In the genomic region with DNA sequence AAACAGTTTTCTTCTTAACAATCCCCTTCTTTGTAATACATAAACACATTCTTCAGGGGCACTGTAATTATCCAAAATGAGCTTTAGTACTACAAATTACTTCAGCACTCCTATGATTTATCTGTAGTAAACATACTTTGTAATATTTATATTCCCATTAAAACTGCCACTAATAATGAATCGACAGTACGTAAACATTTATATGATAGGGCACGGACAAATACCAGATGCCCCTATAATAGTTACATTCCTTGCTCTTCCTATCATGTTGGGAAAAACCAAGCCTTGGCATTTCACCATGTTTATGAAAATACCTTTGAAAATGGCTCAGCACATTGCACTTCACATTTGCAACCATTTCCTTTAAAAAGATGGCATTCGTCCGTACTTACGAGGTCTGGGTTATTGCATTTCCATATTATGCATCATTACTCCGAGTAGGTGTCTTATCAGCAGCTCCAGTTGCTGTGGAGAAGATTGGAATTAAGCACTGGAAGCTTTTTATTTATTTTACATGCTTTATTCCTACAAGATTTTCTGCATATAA, we compare ENCODE assay signal across 20 cellular contexts.
"Had no signal": no experiment of that assay in that cellular context is flagged by ENCODE, and none has a peak within 500 bp of the region (broad histone marks: within the 10 kb centered on the region; RNA-seq: fewer than 3 reads in every experiment).

No MANE protein-coding gene starts in this region.

- H3K36me3 ChIP-seq: ascending aorta, left lung had no signal

- H3K9me3 ChIP-seq: ascending aorta, left lung had no signal

- DNase-seq: activated CD4-positive, CD25-positive, alpha-beta regulatory T cell treated with anti-CD3 and anti-CD28 coated beads, Interleukin-2, amount 50 U/mL, for 72 hours; activated naive CD4-positive, alpha-beta T cell treated with anti-CD3 and anti-CD28 coated beads for 36 hours; activated naive CD8-positive, alpha-beta T cell treated with anti-CD3 and anti-CD28 coated beads, Interleukin-2, amount 50 U/mL, for 24 hours; activated T-cell treated with anti-CD3 and anti-CD28 coated beads for 4 hours; dermis blood vessel endothelial cell; effector memory CD8-positive, alpha-beta T cell; hypothalamus; kidney; left lung; natural killer cell; nucleus accumbens; right cardiac atrium; small intestine; stimulated activated CD4-positive, alpha-beta T cell treated with anti-CD3 and anti-CD28 coated beads, Interleukin-4, amount 100 ng/mL, for 4 hours; stimulated activated CD8-positive, alpha-beta memory T cell treated with anti-CD3 and anti-CD28 coated beads, Interleukin-4, amount 100 ng/mL, for 48 hours; stimulated activated naive CD4-positive, alpha-beta T cell treated with Interleukin-2 at 50 U/mL for 16 hours; substantia nigra; trophoblast cell had no signal

- H3K4me1 ChIP-seq: ascending aorta, left lung had no signal

- FAIRE-seq: kidney, small intestine had no signal

- H3K27me3 ChIP-seq: ascending aorta, left lung had no signal

- H3K4me3 ChIP-seq: ascending aorta, left lung had no signal

- H3K27ac ChIP-seq: ascending aorta, epithelial cell of prostate, left lung had no signal

- ATAC-seq: activated naive CD8-positive, alpha-beta T cell treated with anti-CD3 and anti-CD28 coated beads, Interleukin-2, amount 50 U/mL, for 24 hours; effector memory CD8-positive, alpha-beta T cell; left lung; natural killer cell; right cardiac atrium had no signal
